In the genomic region with DNA sequence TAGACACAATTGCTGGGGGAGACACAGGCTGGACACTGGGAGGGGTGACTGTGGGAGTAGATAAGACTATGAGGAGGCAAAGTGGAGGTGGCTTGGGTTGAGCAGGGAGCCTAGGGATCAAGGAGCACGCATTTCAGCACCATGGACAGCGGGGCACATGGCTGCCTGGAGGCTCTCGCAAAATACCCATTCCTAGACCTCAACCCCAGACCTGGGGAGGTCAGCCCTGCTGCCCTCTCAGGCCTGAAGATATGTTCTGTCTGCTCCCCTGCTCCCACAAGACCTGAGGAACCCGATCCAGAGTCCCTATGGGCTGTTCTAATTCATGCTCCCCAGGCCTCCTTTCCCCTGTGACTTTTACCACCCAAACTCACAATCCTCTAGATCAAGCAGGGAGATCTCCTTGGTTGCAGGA, we compare ENCODE assay signal across 1 cellular context.
TF ChIP-seq lines count a peak whose summit lies in the region.

No MANE protein-coding gene starts in this region.

TF ChIP-seq in HepG2, 621 proteins besides CTCF, POLR2A, EP300 and RAD21 (continued from another document and continues in another):
- TF ChIP-seq ZNF598 (CRISPR knock-in tag; IDR thresholded peaks at IDR 0.05; ENCODE audit: borderline replicate concordance) (no peak), SCMH1 (CRISPR knock-in tag; IDR thresholded peaks at IDR 0.05; ENCODE audit: borderline replicate concordance) (no peak), HOXD1 (CRISPR knock-in tag; IDR thresholded peaks at IDR 0.05) (0 out of 2 replicates have a peak, but pooled peaks have one; percentile 58), KAT7 (CRISPR knock-in tag; IDR thresholded peaks at IDR 0.05; ENCODE audit: borderline replicate concordance) (no peak), MBNL3 (CRISPR knock-in tag; conservative IDR thresholded peaks at IDR 0.05) (no peak), DDIT3 (CRISPR knock-in tag; IDR thresholded peaks at IDR 0.05) (no peak), HDAC2 (CRISPR knock-in tag; IDR thresholded peaks at IDR 0.05) (peak; percentile 59; the same call in 1 of the 2 replicates), ZNF468 (CRISPR knock-in tag; IDR thresholded peaks at IDR 0.05) (0 out of 2 replicates have a peak, but pooled peaks have one; percentile 73), ZNF850 (CRISPR knock-in tag; conservative IDR thresholded peaks at IDR 0.05) (no peak), PBX2 (CRISPR knock-in tag; IDR thresholded peaks at IDR 0.05) (no peak), NFKBIZ (CRISPR knock-in tag; IDR thresholded peaks at IDR 0.05) (peak; percentile 41; the same call in 1 of the 2 replicates), FOXK1 (CRISPR knock-in tag; IDR thresholded peaks at IDR 0.05; ENCODE audit: borderline replicate concordance, low read depth) (peak; percentile 50; the same call in 1 of the 2 replicates), RBFOX2 (IDR thresholded peaks at IDR 0.05; ENCODE audit: low read depth, low read length) (no peak), ZNF432 (CRISPR knock-in tag; IDR thresholded peaks at IDR 0.05; ENCODE audit: borderline replicate concordance) (no peak), HNF4G (IDR thresholded peaks at IDR 0.05; ENCODE audit: borderline replicate concordance, low read depth, low read length) (no peak), HNF4G (CRISPR knock-in tag; IDR thresholded peaks at IDR 0.05; ENCODE audit: borderline replicate concordance, low read depth) (no peak), GPBP1L1 (CRISPR knock-in tag; IDR thresholded peaks at IDR 0.05) (no peak), BHLHE40 (IDR thresholded peaks at IDR 0.05; ENCODE audit: low read length) (no peak), TGIF2 (CRISPR knock-in tag; IDR thresholded peaks at IDR 0.05) (peak; percentile 89; the same call in 1 of the 2 replicates), MAFF (IDR thresholded peaks at IDR 0.05; ENCODE audit: low read depth, low read length) (no peak), ZNF44 (CRISPR knock-in tag; IDR thresholded peaks at IDR 0.05) (no peak), ZNF256 (CRISPR knock-in tag; conservative IDR thresholded peaks at IDR 0.05) (peak; percentile 92), ZNF747 (CRISPR knock-in tag; IDR thresholded peaks at IDR 0.05; ENCODE audit: borderline replicate concordance) (no peak), TEF (CRISPR knock-in tag; IDR thresholded peaks at IDR 0.05) (peak; percentile 65; the same call in 1 of the 2 replicates), MTF2 (CRISPR knock-in tag; IDR thresholded peaks at IDR 0.05; ENCODE audit: borderline replicate concordance) (no peak), ZNF782 (CRISPR knock-in tag; IDR thresholded peaks at IDR 0.05; ENCODE audit: borderline replicate concordance) (no peak), U2AF2 (IDR thresholded peaks at IDR 0.05; ENCODE audit: low read depth, low read length) (no peak), IKZF4 (CRISPR knock-in tag; IDR thresholded peaks at IDR 0.05; ENCODE audit: borderline replicate concordance, low read depth, not compliant biosample characterization) (peak; percentile 79), TCF7L2 (IDR thresholded peaks at IDR 0.05; ENCODE audit: low read depth, low read length) (no peak), TAF15 (IDR thresholded peaks at IDR 0.05; ENCODE audit: low read depth, low read length, poor library complexity, severe bottlenecking) (no peak), SP140L (CRISPR knock-in tag; IDR thresholded peaks at IDR 0.05; ENCODE audit: borderline replicate concordance) (peak; percentile 84; the same call in 1 of the 2 replicates), ZNF768 (CRISPR knock-in tag; IDR thresholded peaks at IDR 0.05) (no peak), RORA (CRISPR knock-in tag; IDR thresholded peaks at IDR 0.05) (no peak), AKNA (CRISPR knock-in tag; IDR thresholded peaks at IDR 0.05; ENCODE audit: borderline replicate concordance) (peak; percentile 79; the same call in 1 of the 2 replicates), FOXK2 (IDR thresholded peaks at IDR 0.05) (no peak), ZMYM2 (CRISPR knock-in tag; IDR thresholded peaks at IDR 0.05) (no peak), SMYD3 (CRISPR knock-in tag; IDR thresholded peaks at IDR 0.05) (no peak), GABPB1 (CRISPR knock-in tag; IDR thresholded peaks at IDR 0.05) (peak; percentile 43; the same call in 1 of the 2 replicates), HMGA1 (CRISPR knock-in tag; conservative IDR thresholded peaks at IDR 0.05) (no peak), ZNF317 (CRISPR knock-in tag; IDR thresholded peaks at IDR 0.05) (no peak), GPN1 (CRISPR knock-in tag; IDR thresholded peaks at IDR 0.05; ENCODE audit: borderline replicate concordance) (no peak), ZNF775 (CRISPR knock-in tag; IDR thresholded peaks at IDR 0.05; ENCODE audit: borderline replicate concordance) (no peak), RARG (CRISPR knock-in tag; IDR thresholded peaks at IDR 0.05; ENCODE audit: low read depth) (no peak), CCDC6 (CRISPR knock-in tag; IDR thresholded peaks at IDR 0.05) (0 out of 2 replicates have a peak, but pooled peaks have one; percentile 39), FOSL2 (CRISPR knock-in tag; IDR thresholded peaks at IDR 0.05) (peak; percentile 35; the same call in 1 of the 2 replicates), TCF7 (IDR thresholded peaks at IDR 0.05; ENCODE audit: low read depth) (no peak), GLMP (CRISPR knock-in tag; IDR thresholded peaks at IDR 0.05; ENCODE audit: borderline replicate concordance) (no peak)
- TF ChIP-seq, protein P1, sequence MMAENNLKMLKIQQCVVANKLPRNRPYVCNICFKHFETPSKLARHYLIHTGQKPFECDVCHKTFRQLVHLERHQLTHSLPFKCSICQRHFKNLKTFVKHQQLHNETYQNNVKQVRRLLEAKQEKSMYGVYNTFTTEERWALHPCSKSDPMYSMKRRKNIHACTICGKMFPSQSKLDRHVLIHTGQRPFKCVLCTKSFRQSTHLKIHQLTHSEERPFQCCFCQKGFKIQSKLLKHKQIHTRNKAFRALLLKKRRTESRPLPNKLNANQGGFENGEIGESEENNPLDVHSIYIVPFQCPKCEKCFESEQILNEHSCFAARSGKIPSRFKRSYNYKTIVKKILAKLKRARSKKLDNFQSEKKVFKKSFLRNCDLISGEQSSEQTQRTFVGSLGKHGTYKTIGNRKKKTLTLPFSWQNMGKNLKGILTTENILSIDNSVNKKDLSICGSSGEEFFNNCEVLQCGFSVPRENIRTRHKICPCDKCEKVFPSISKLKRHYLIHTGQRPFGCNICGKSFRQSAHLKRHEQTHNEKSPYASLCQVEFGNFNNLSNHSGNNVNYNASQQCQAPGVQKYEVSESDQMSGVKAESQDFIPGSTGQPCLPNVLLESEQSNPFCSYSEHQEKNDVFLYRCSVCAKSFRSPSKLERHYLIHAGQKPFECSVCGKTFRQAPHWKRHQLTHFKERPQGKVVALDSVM (CRISPR knock-in tag; IDR thresholded peaks at IDR 0.05) = no peak
- TF ChIP-seq, protein P2, sequence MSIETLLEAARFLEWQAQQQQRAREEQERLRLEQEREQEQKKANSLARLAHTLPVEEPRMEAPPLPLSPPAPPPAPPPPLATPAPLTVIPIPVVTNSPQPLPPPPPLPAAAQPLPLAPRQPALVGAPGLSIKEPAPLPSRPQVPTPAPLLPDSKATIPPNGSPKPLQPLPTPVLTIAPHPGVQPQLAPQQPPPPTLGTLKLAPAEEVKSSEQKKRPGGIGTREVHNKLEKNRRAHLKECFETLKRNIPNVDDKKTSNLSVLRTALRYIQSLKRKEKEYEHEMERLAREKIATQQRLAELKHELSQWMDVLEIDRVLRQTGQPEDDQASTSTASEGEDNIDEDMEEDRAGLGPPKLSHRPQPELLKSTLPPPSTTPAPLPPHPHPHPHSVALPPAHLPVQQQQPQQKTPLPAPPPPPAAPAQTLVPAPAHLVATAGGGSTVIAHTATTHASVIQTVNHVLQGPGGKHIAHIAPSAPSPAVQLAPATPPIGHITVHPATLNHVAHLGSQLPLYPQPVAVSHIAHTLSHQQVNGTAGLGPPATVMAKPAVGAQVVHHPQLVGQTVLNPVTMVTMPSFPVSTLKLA (IDR thresholded peaks at IDR 0.05) = no peak
- TF ChIP-seq, protein P3, sequence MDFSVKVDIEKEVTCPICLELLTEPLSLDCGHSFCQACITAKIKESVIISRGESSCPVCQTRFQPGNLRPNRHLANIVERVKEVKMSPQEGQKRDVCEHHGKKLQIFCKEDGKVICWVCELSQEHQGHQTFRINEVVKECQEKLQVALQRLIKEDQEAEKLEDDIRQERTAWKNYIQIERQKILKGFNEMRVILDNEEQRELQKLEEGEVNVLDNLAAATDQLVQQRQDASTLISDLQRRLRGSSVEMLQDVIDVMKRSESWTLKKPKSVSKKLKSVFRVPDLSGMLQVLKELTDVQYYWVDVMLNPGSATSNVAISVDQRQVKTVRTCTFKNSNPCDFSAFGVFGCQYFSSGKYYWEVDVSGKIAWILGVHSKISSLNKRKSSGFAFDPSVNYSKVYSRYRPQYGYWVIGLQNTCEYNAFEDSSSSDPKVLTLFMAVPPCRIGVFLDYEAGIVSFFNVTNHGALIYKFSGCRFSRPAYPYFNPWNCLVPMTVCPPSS (IDR thresholded peaks at IDR 0.05) = no peak
